In genomic region chr10:46284286-46285229, GRCh38 we compare ENCODE assay signal across 1 cellular context.
TF ChIP-seq lines count a peak whose summit lies in the region.

No MANE protein-coding gene starts in this region.

TF ChIP-seq in K562, 482 proteins besides CTCF, POLR2A, EP300 and RAD21 (continued from another document and continues in another):
- TF ChIP-seq ZNF318 (IDR thresholded peaks at IDR 0.05; ENCODE audit: borderline replicate concordance in 1 of 2, low read depth in 1 of 2) = no peak
- no peak for TF ChIP-seq POLR3A (IDR thresholded peaks at IDR 0.05; ENCODE audit: borderline replicate concordance, extremely low read depth, insufficient read depth, insufficient read length)
- TF ChIP-seq, protein P1, sequence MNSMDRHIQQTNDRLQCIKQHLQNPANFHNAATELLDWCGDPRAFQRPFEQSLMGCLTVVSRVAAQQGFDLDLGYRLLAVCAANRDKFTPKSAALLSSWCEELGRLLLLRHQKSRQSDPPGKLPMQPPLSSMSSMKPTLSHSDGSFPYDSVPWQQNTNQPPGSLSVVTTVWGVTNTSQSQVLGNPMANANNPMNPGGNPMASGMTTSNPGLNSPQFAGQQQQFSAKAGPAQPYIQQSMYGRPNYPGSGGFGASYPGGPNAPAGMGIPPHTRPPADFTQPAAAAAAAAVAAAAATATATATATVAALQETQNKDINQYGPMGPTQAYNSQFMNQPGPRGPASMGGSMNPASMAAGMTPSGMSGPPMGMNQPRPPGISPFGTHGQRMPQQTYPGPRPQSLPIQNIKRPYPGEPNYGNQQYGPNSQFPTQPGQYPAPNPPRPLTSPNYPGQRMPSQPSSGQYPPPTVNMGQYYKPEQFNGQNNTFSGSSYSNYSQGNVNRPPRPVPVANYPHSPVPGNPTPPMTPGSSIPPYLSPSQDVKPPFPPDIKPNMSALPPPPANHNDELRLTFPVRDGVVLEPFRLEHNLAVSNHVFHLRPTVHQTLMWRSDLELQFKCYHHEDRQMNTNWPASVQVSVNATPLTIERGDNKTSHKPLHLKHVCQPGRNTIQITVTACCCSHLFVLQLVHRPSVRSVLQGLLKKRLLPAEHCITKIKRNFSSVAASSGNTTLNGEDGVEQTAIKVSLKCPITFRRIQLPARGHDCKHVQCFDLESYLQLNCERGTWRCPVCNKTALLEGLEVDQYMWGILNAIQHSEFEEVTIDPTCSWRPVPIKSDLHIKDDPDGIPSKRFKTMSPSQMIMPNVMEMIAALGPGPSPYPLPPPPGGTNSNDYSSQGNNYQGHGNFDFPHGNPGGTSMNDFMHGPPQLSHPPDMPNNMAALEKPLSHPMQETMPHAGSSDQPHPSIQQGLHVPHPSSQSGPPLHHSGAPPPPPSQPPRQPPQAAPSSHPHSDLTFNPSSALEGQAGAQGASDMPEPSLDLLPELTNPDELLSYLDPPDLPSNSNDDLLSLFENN (IDR thresholded peaks at IDR 0.05; ENCODE audit: low read depth in 2 of 2, low read length in 2 of 2) = 0 out of 4 replicates have a peak, but pooled peaks of 1 of the 2 experiments have one; percentile 8
- TF ChIP-seq CREB3 (tag; conservative IDR thresholded peaks at IDR 0.05; ENCODE audit: low read depth) = no peak
- no peak; the same call in none of the 2 replicates for TF ChIP-seq HCFC1 (IDR thresholded peaks at IDR 0.05; ENCODE audit: low read depth, low read length)
- TF ChIP-seq ATF4 (CRISPR knock-in tag; IDR thresholded peaks at IDR 0.05) = no peak
- no peak for TF ChIP-seq FOSL1 (tag; conservative IDR thresholded peaks at IDR 0.05)
- TF ChIP-seq, protein P2, sequence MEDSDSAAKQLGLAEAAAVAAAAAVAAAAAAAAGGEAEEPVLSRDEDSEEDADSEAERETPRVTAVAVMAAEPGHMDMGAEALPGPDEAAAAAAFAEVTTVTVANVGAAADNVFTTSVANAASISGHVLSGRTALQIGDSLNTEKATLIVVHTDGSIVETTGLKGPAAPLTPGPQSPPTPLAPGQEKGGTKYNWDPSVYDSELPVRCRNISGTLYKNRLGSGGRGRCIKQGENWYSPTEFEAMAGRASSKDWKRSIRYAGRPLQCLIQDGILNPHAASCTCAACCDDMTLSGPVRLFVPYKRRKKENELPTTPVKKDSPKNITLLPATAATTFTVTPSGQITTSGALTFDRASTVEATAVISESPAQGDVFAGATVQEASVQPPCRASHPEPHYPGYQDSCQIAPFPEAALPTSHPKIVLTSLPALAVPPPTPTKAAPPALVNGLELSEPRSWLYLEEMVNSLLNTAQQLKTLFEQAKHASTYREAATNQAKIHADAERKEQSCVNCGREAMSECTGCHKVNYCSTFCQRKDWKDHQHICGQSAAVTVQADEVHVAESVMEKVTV (CRISPR knock-in tag; IDR thresholded peaks at IDR 0.05) = no peak
- TF ChIP-seq MEF2A (IDR thresholded peaks at IDR 0.05; ENCODE audit: control insufficient read depth, low read depth, low read length) = no peak
- no peak for TF ChIP-seq SNIP1 (IDR thresholded peaks at IDR 0.05; ENCODE audit: low read depth)
- TF ChIP-seq MCM5 (IDR thresholded peaks at IDR 0.05; ENCODE audit: low read depth) = no peak
- TF ChIP-seq DPF2 (IDR thresholded peaks at IDR 0.05) = peak; percentile 66
- TF ChIP-seq NCOA4 (IDR thresholded peaks at IDR 0.05; ENCODE audit: partially characterized antibody) = no peak
- no peak for TF ChIP-seq NFATC3 (IDR thresholded peaks at IDR 0.05)
- no peak for TF ChIP-seq CAMTA2 (CRISPR knock-in tag; conservative IDR thresholded peaks at IDR 0.05)
- no peak for TF ChIP-seq ZNF133 (CRISPR knock-in tag; IDR thresholded peaks at IDR 0.05)
- no peak for TF ChIP-seq ZC3H8 (IDR thresholded peaks at IDR 0.05)
- TF ChIP-seq SAFB2 (IDR thresholded peaks at IDR 0.05; ENCODE audit: borderline replicate concordance, low read depth, low read length, severe bottlenecking) = no peak
- TF ChIP-seq RNF219 (CRISPR knock-in tag; IDR thresholded peaks at IDR 0.05) = no peak
- TF ChIP-seq POU5F1 (IDR thresholded peaks at IDR 0.05; ENCODE audit: borderline replicate concordance, low read depth, low read length, partially characterized antibody) = no peak
- TF ChIP-seq MNT (conservative IDR thresholded peaks at IDR 0.05) = no peak
- TF ChIP-seq CLOCK (CRISPR knock-in tag; IDR thresholded peaks at IDR 0.05; ENCODE audit: borderline replicate concordance) = no peak
- no peak for TF ChIP-seq XRCC3 (IDR thresholded peaks at IDR 0.05)
